In genomic region chr2:227030789-227031188, GRCh38 we compare ENCODE assay signal across 34 cellular contexts.
"Had no signal": no experiment of that assay in that cellular context is flagged by ENCODE, and none has a peak within 500 bp of the region (broad histone marks: within the 10 kb centered on the region; RNA-seq: fewer than 3 reads in every experiment).

No MANE protein-coding gene starts in this region.

- H3K36me3 ChIP-seq: brain microvascular endothelial cell, breast epithelium, colonic mucosa, WERI-Rb-1 had no signal

- DNase-seq: activated CD4-positive, alpha-beta memory T cell treated with anti-CD3 and anti-CD28 coated beads, Interleukin-2, amount 10 ng/mL, durations not matched to agents 7 days and 5 days; activated CD4-positive, alpha-beta T cell treated with anti-CD3 and anti-CD28 coated beads for 1 hour; activated CD4-positive, alpha-beta T cell treated with anti-CD3 and anti-CD28 coated beads for 36 hours; activated CD4-positive, alpha-beta T cell treated with anti-CD3 and anti-CD28 coated beads for 48 hours; activated CD4-positive, alpha-beta T cell treated with anti-CD3 and anti-CD28 coated beads, Interleukin-2, amount 50 U/mL, for 1 hour; activated CD4-positive, alpha-beta T cell treated with anti-CD3 and anti-CD28 coated beads, Interleukin-2, amount 50 U/mL, for 4 hours; activated CD4-positive, CD25-positive, alpha-beta regulatory T cell; activated CD8-positive, alpha-beta memory T cell treated with anti-CD3 and anti-CD28 coated beads for 24 hours; activated CD8-positive, alpha-beta memory T cell treated with anti-CD3 and anti-CD28 coated beads, Interleukin-2, amount 10 ng/mL, durations not matched to agents 7 days and 5 days; activated CD8-positive, alpha-beta memory T cell treated with anti-CD3 and anti-CD28 coated beads, Interleukin-2, amount 50 U/mL, for 48 hours; activated CD8-positive, alpha-beta T cell treated with anti-CD3 and anti-CD28 coated beads, Interleukin-2, amount 10 ng/mL, durations not matched to agents 7 days and 5 days; activated effector memory CD4-positive, alpha-beta T cell treated with Interleukin-2 at 50 U/mL for 16 hours; activated gamma-delta T cell; activated naive CD4-positive, alpha-beta T cell treated with anti-CD3 and anti-CD28 coated beads, Interleukin-2, amount 10 ng/mL, durations not matched to agents 7 days and 5 days; activated naive CD4-positive, alpha-beta T cell treated with Interleukin-2 at 50 U/mL for 16 hours; activated naive CD8-positive, alpha-beta T cell treated with anti-CD3 and anti-CD28 coated beads, Interleukin-2, amount 10 ng/mL, durations not matched to agents 7 days and 5 days; activated naive CD8-positive, alpha-beta T cell treated with anti-CD3 and anti-CD28 coated beads, Interleukin-2, amount 50 U/mL, for 24 hours; activated T-cell treated with anti-CD3 and anti-CD28 coated beads, Interleukin-2, amount 50 U/mL, for 24 hours; activated T-cell treated with anti-CD3 and anti-CD28 coated beads, Interleukin-2, amount 50 U/mL, for 48 hours; amygdala; aorta; body of pancreas; brain microvascular endothelial cell; central memory CD4-positive, alpha-beta T cell; colonic mucosa; T-helper 1 cell; T-helper 2 cell; T-helper 9 cell; WERI-Rb-1 had no signal

- H3K4me3 ChIP-seq: body of pancreas, breast epithelium, colonic mucosa had no signal

- FAIRE-seq: astrocyte, TTC549 had no signal

- ATAC-seq: activated CD4-positive, alpha-beta T cell treated with anti-CD3 and anti-CD28 coated beads for 36 hours; activated CD4-positive, CD25-positive, alpha-beta regulatory T cell treated with anti-CD3 and anti-CD28 coated beads, Interleukin-2, amount 50 U/mL, for 24 hours; activated CD8-positive, alpha-beta memory T cell treated with anti-CD3 and anti-CD28 coated beads, Interleukin-2, amount 10 ng/mL, durations not matched to agents 7 days and 5 days; activated CD8-positive, alpha-beta T cell treated with anti-CD3 and anti-CD28 coated beads, Interleukin-2, amount 10 ng/mL, durations not matched to agents 7 days and 5 days; activated naive CD8-positive, alpha-beta T cell treated with anti-CD3 and anti-CD28 coated beads, Interleukin-2, amount 50 U/mL, for 24 hours; body of pancreas; WTC11 had no signal

- H3K27ac ChIP-seq: body of pancreas, brain microvascular endothelial cell, breast epithelium, colonic mucosa, WERI-Rb-1 had no signal

- H3K27me3 ChIP-seq: body of pancreas, brain microvascular endothelial cell, breast epithelium, colonic mucosa had no signal

- H3K4me1 ChIP-seq: breast epithelium, colonic mucosa had no signal

- H3K9me3 ChIP-seq: body of pancreas, breast epithelium, colonic mucosa had no signal
